In genomic region chr18:30034818-30035217, GRCh38 we compare ENCODE assay signal across 8 cellular contexts.
"Had no signal": no experiment of that assay in that cellular context is flagged by ENCODE, and none has a peak within 500 bp of the region (broad histone marks: within the 10 kb centered on the region; RNA-seq: fewer than 3 reads in every experiment).

No MANE protein-coding gene starts in this region.

- H3K27ac ChIP-seq: HL-60, KMS-11 had no signal

- ATAC-seq: HepG2, K562 had no signal

- H3K4me3 ChIP-seq: K562 had no signal

- FAIRE-seq: HepG2, HTR-8/SVneo, K562 had no signal

- DNase-seq: IMR-90, KBM-7, KG1 had no signal

- H3K4me2 ChIP-seq: KMS-11 had no signal
